Comparison of ENCODE assay signal across 21 cellular contexts in genomic region chr5:107376546-107377276, GRCh38.
DNase-seq lines count a peak whose midpoint lies in the region; ATAC-seq and TF ChIP-seq lines count a peak whose summit lies in the region.
"Had no signal": no experiment of that assay in that cellular context is flagged by ENCODE, and none has a peak within 500 bp of the region (broad histone marks: within the 10 kb centered on the region; RNA-seq: fewer than 3 reads in every experiment).

No MANE protein-coding gene starts in this region.

- no peak overlapping the region for H2AFZ ChIP-seq in neural progenitor cell (replicated peaks)
- H2AFZ ChIP-seq: hepatocyte had no signal

- H3K4me1 ChIP-seq in SJSA1 (replicated peaks), result peaks cover 52% of the 10 kb centered on the region
- H3K4me1 ChIP-seq in neural progenitor cell, result peaks cover 35% of the 10 kb centered on the region

- H3K36me3 Mint-ChIP-seq in Calu3 (ENCODE audit: insufficient read depth, unreplicated experiment) (peaks cover 41% of the 10 kb centered on the region), neural progenitor cell (peaks cover 29% of the 10 kb centered on the region), glutamatergic neuron (ENCODE audit: unreplicated experiment) (no peaks in the 10 kb centered on the region)
- H3K36me3 Mint-ChIP-seq in activated CD4-positive, alpha-beta memory T cell treated with anti-CD3 and anti-CD28 coated beads, Interleukin-2, amount 10 ng/mL, durations not matched to agents 7 days and 5 days (ENCODE audit: low read depth), result no peaks in the 10 kb centered on the region
- H3K36me3 Mint-ChIP-seq: activated CD8-positive, alpha-beta memory T cell treated with anti-CD3 and anti-CD28 coated beads, Interleukin-2, amount 10 ng/mL, durations not matched to agents 7 days and 5 days; CD4-positive, CD25-positive, alpha-beta regulatory T cell; naive thymus-derived CD4-positive, alpha-beta T cell had no signal

- peaks cover 62% of the 10 kb centered on the region for H4K20me1 ChIP-seq in neural progenitor cell (ENCODE audit: low read depth)

- CTCF ChIA-PET in Calu3 (lab: Charles Lee), result interaction anchor here (0.5 kb wide), 1 partner anchor 86 kb away, joined by 5 read pairs; no protein-coding TSS in a partner anchor
- CTCF ChIA-PET in activated CD4-positive, alpha-beta memory T cell treated with anti-CD3 and anti-CD28 coated beads, Interleukin-2, amount 10 ng/mL, durations not matched to agents 7 days and 5 days (lab: Charles Lee), result interaction anchor here (0.7 kb wide), 1 partner anchor 74 kb away, joined by 3 read pairs; no protein-coding TSS in a partner anchor

- H3K9ac ChIP-seq in neural progenitor cell, result no peak overlapping the region

- H3K27me3 Mint-ChIP-seq in Calu3 (ENCODE audit: unreplicated experiment) (no peaks in the 10 kb centered on the region), neural progenitor cell (ENCODE audit: insufficient read depth, low read depth) (no peaks in the 10 kb centered on the region), glutamatergic neuron (ENCODE audit: unreplicated experiment) (peaks cover 6% of the 10 kb centered on the region)
- H3K27me3 Mint-ChIP-seq in activated CD4-positive, alpha-beta memory T cell treated with anti-CD3 and anti-CD28 coated beads, Interleukin-2, amount 10 ng/mL, durations not matched to agents 7 days and 5 days, result no peaks in the 10 kb centered on the region
- H3K27me3 Mint-ChIP-seq: CD4-positive, CD25-positive, alpha-beta regulatory T cell had no signal

- H3K27me3 ChIP-seq in SJSA1 (replicated peaks), result no peaks in the 10 kb centered on the region
- H3K27me3 ChIP-seq in neural progenitor cell, result no peaks in the 10 kb centered on the region
- H3K27me3 ChIP-seq: esophagus squamous epithelium, hepatocyte had no signal

- no peak overlapping the region for H3K4me2 ChIP-seq in neural progenitor cell
- H3K4me2 ChIP-seq: hepatocyte had no signal

- ATAC-seq in esophagus mucosa (no peak), HG03095 (IDR thresholded peaks at IDR 0.05; ENCODE audit: unreplicated experiment) (no peak)
- ATAC-seq: activated CD8-positive, alpha-beta memory T cell treated with anti-CD3 and anti-CD28 coated beads, Interleukin-2, amount 10 ng/mL, durations not matched to agents 7 days and 5 days; naive thymus-derived CD4-positive, alpha-beta T cell had no signal

- H3K27ac Mint-ChIP-seq in Calu3 (ENCODE audit: unreplicated experiment) (peak overlapping the region; percentile 16), neural progenitor cell (peak overlapping the region; percentile 26), glutamatergic neuron (ENCODE audit: unreplicated experiment) (no peak overlapping the region)
- no peak overlapping the region for H3K27ac Mint-ChIP-seq in activated CD4-positive, alpha-beta memory T cell treated with anti-CD3 and anti-CD28 coated beads, Interleukin-2, amount 10 ng/mL, durations not matched to agents 7 days and 5 days
- H3K27ac Mint-ChIP-seq: activated CD8-positive, alpha-beta memory T cell treated with anti-CD3 and anti-CD28 coated beads, Interleukin-2, amount 10 ng/mL, durations not matched to agents 7 days and 5 days; CD4-positive, CD25-positive, alpha-beta regulatory T cell; naive thymus-derived CD4-positive, alpha-beta T cell had no signal

- TF ChIP-seq CTCF in Calu3 (IDR thresholded peaks at IDR 0.05; ENCODE audit: unreplicated experiment) (no peak), epithelial cell of esophagus (IDR thresholded peaks at IDR 0.05; ENCODE audit: insufficient read depth, low read depth, low read length, missing control alignments) (no peak), neural progenitor cell (IDR thresholded peaks at IDR 0.05) (no peak), glutamatergic neuron (IDR thresholded peaks at IDR 0.05; ENCODE audit: partially characterized antibody, unreplicated experiment) (no peak)

- H3F3A ChIP-seq in neural progenitor cell (ENCODE audit: low read depth), result peaks cover 54% of the 10 kb centered on the region

- no peaks in the 10 kb centered on the region for H3K36me3 ChIP-seq in SJSA1
- no peaks in the 10 kb centered on the region for H3K36me3 ChIP-seq in neural progenitor cell
- H3K36me3 ChIP-seq: esophagus squamous epithelium had no signal

- H3K9me3 Mint-ChIP-seq in Calu3 (ENCODE audit: low read depth, unreplicated experiment), result no peaks in the 10 kb centered on the region
- no peaks in the 10 kb centered on the region for H3K9me3 Mint-ChIP-seq in neural progenitor cell
- no peaks in the 10 kb centered on the region for H3K9me3 Mint-ChIP-seq in activated CD4-positive, alpha-beta memory T cell treated with anti-CD3 and anti-CD28 coated beads, Interleukin-2, amount 10 ng/mL, durations not matched to agents 7 days and 5 days
- peaks cover 8% of the 10 kb centered on the region for H3K9me3 Mint-ChIP-seq in glutamatergic neuron (ENCODE audit: unreplicated experiment)
- H3K9me3 Mint-ChIP-seq: CD4-positive, CD25-positive, alpha-beta regulatory T cell had no signal

- H3K4me3 ChIP-seq in SJSA1 (no peak overlapping the region), epithelial cell of esophagus (ENCODE audit: low read length) (no peak overlapping the region), neural progenitor cell (no peak overlapping the region)
- H3K4me3 ChIP-seq: esophagus squamous epithelium, hepatocyte had no signal

- BruUV-seq in Calu3 (replicated peaks; lab: Mats Ljungman, UMichigan), result no TSS peak

- H3K4me3 Mint-ChIP-seq in Calu3 (ENCODE audit: low read depth, unreplicated experiment), result no peak overlapping the region
- H3K4me3 Mint-ChIP-seq in neural progenitor cell, result no peak overlapping the region
- H3K4me3 Mint-ChIP-seq in activated CD4-positive, alpha-beta memory T cell treated with anti-CD3 and anti-CD28 coated beads, Interleukin-2, amount 10 ng/mL, durations not matched to agents 7 days and 5 days, result no peak overlapping the region
- H3K4me3 Mint-ChIP-seq in glutamatergic neuron (ENCODE audit: unreplicated experiment), result no peak overlapping the region
- H3K4me3 Mint-ChIP-seq: activated CD8-positive, alpha-beta memory T cell treated with anti-CD3 and anti-CD28 coated beads, Interleukin-2, amount 10 ng/mL, durations not matched to agents 7 days and 5 days; CD4-positive, CD25-positive, alpha-beta regulatory T cell; naive thymus-derived CD4-positive, alpha-beta T cell had no signal

- intact Hi-C loops in Calu3 (cut with micrococcal nuclease; ENCODE audit: unreplicated experiment), result no loop called here

- DNase-seq in Calu3 (no peak), SJSA1 (ENCODE audit: low read depth in 1 of 2, low spot score in 2 of 2) (peak; percentile 97), epithelial cell of esophagus (ENCODE audit: low read depth) (peak; percentile 84), neural progenitor cell (ENCODE audit: low spot score) (no peak), glutamatergic neuron (no peak)
- no peak for DNase-seq in activated CD4-positive, alpha-beta memory T cell treated with anti-CD3 and anti-CD28 coated beads, Interleukin-2, amount 10 ng/mL, durations not matched to agents 7 days and 5 days
- DNase-seq: activated CD4-positive, alpha-beta T cell treated with anti-CD3 and anti-CD28 coated beads for 4 hours; activated CD8-positive, alpha-beta memory T cell treated with anti-CD3 and anti-CD28 coated beads, Interleukin-2, amount 10 ng/mL, durations not matched to agents 7 days and 5 days; activated effector memory CD4-positive, alpha-beta T cell treated with Interleukin-2 at 50 U/mL for 16 hours; CD4-positive, CD25-positive, alpha-beta regulatory T cell; central memory CD4-positive, alpha-beta T cell; DMS53; esophagus squamous epithelium; naive thymus-derived CD4-positive, alpha-beta T cell; NCI-H1048; NCI-H2029 treated with DMSO at 0.1 percent for 48 hours; NK-92 treated with Interleukin-12 subunit alpha and Interleukin-12 subunit beta, amount 100 ng/mL, for 24 hours; small intestine had no signal

- H3K4me1 Mint-ChIP-seq in Calu3 (ENCODE audit: low read depth, unreplicated experiment) (no peaks in the 10 kb centered on the region), neural progenitor cell (peaks cover 59% of the 10 kb centered on the region), glutamatergic neuron (ENCODE audit: low read depth, unreplicated experiment) (peaks cover 37% of the 10 kb centered on the region)
- no peaks in the 10 kb centered on the region for H3K4me1 Mint-ChIP-seq in activated CD4-positive, alpha-beta memory T cell treated with anti-CD3 and anti-CD28 coated beads, Interleukin-2, amount 10 ng/mL, durations not matched to agents 7 days and 5 days
- H3K4me1 Mint-ChIP-seq: activated CD8-positive, alpha-beta memory T cell treated with anti-CD3 and anti-CD28 coated beads, Interleukin-2, amount 10 ng/mL, durations not matched to agents 7 days and 5 days; CD4-positive, CD25-positive, alpha-beta regulatory T cell; naive thymus-derived CD4-positive, alpha-beta T cell had no signal

- H3K79me2 ChIP-seq in neural progenitor cell (ENCODE audit: low read depth), result no peaks in the 10 kb centered on the region
- H3K79me2 ChIP-seq: hepatocyte had no signal

- H3K9me3 ChIP-seq in SJSA1 (replicated peaks) (no peaks in the 10 kb centered on the region), neural progenitor cell (ENCODE audit: low read depth) (no peaks in the 10 kb centered on the region)
- H3K9me3 ChIP-seq: esophagus squamous epithelium had no signal

- peak overlapping the region; percentile 89 for H3K27ac ChIP-seq in SJSA1
- peak overlapping the region; percentile 31 for H3K27ac ChIP-seq in neural progenitor cell
- H3K27ac ChIP-seq: esophagus squamous epithelium, hepatocyte had no signal

- POLR2A ChIA-PET in activated CD4-positive, alpha-beta memory T cell treated with anti-CD3 and anti-CD28 coated beads, Interleukin-2, amount 10 ng/mL, durations not matched to agents 7 days and 5 days (lab: Charles Lee), result no interaction called here

Comparison
In these comparisons a context has a peak if more than half of its experiments do, and no peak if none do; other contexts are left out.
1. DNase-seq: peak in SJSA1 (2 of 2) and epithelial cell of esophagus (single experiment); none in Calu3 (single experiment), neural progenitor cell (single experiment), activated CD4-positive, alpha-beta memory T cell treated with anti-CD3 and anti-CD28 coated beads, Interleukin-2, amount 10 ng/mL, durations not matched to agents 7 days and 5 days (single experiment) and glutamatergic neuron (single experiment).
2. H3K27ac Mint-ChIP-seq: peak in Calu3 (single experiment) and neural progenitor cell (single experiment); none in activated CD4-positive, alpha-beta memory T cell treated with anti-CD3 and anti-CD28 coated beads, Interleukin-2, amount 10 ng/mL, durations not matched to agents 7 days and 5 days (single experiment) and glutamatergic neuron (single experiment).